Comparison of ENCODE assay signal across 8 cellular contexts in genomic region chr18:33440011-33440383, GRCh38. TPM values are rescaled to one million over a fixed set of nuclear protein-coding genes. Genes with fewer than 3 reads are reported as not detected.
DNase-seq lines count a peak whose midpoint lies in the region; ATAC-seq and TF ChIP-seq lines count a peak whose summit lies in the region.

No MANE protein-coding gene starts in this region.

- H3K4me3 ChIP-seq in breast epithelium (peak overlapping the region; percentile 38 to 74 (median 62)), heart left ventricle (peak overlapping the region in 11 of 12 donors; percentile 40 to 65 (median 51))

- POLR2A ChIA-PET in MCF 10A (lab: Yijun Ruan, JAX), result no interaction called here

- DNase-seq in breast epithelium (ENCODE audit: low spot score in 2 of 2) (no peak), MCF 10A (ENCODE audit: unreplicated experiment) (no peak), T1000 (lab: John Stamatoyannopoulos, UW) (peak; percentile 22), heart left ventricle (peak in 4 of 5 donors; percentile 12 to 64 (median 42)), pons (ENCODE audit: low spot score) (peak; percentile 24), SIG-M5 (lab: John Stamatoyannopoulos, UW) (no peak)
- DNase-seq in activated T-helper 1 cell treated with anti-CD3 and anti-CD28 coated beads, Interleukin-12 subunit alpha, Interleukin-12 subunit beta, Interleukin-2, Interleukin-4 antibody, amounts not matched to agents 30 ng/mL and 10 ng/mL and 1 ng/mL, durations not matched to agents 14 hours and 24 hours and 36 hours (ENCODE audit: low spot score), result no peak

- no peak overlapping the region for H3K27ac ChIP-seq in breast epithelium
- no peak overlapping the region for H3K27ac ChIP-seq in heart left ventricle

- CTCF ChIA-PET in MCF 10A (lab: Yijun Ruan, JAX), result interaction anchor here (0.6 to 1.0 kb wide), 3 partner anchors 72 to 682 kb away, joined by 3 to 5 read pairs (median 4); no protein-coding TSS in a partner anchor

- intact Hi-C loops in breast epithelium (cut with DNase I; ENCODE audit: low total_unique reads) (no loop called here), MCF 10A (cut with micrococcal nuclease) (no loop called here), heart left ventricle (cut with DNase I) (loop anchor here in 4 of 10 donors (2.0 to 10.0 kb wide), 6 partner anchors 55 to 322 kb away; no protein-coding TSS in a partner anchor)
- intact Hi-C loops in activated T-helper 1 cell treated with anti-CD3 and anti-CD28 coated beads, Interleukin-12 subunit alpha, Interleukin-12 subunit beta, Interleukin-2, Interleukin-4 antibody, amounts not matched to agents 30 ng/mL and 10 ng/mL and 1 ng/mL, durations not matched to agents 14 hours and 24 hours and 36 hours (cut with micrococcal nuclease), result no loop called here

- TF ChIP-seq CTCF in breast epithelium (IDR thresholded peaks at IDR 0.05) (no peak), MCF 10A (IDR thresholded peaks at IDR 0.05; ENCODE audit: unreplicated experiment) (no peak), heart left ventricle (IDR thresholded peaks at IDR 0.05) (peak in 8 of 12 donors; percentile 21 to 51 (median 34))

- no peaks in the 10 kb centered on the region for H3K9me3 Mint-ChIP-seq in MCF 10A (ENCODE audit: unreplicated experiment)
- H3K9me3 Mint-ChIP-seq in activated T-helper 1 cell treated with anti-CD3 and anti-CD28 coated beads, Interleukin-12 subunit alpha, Interleukin-12 subunit beta, Interleukin-2, Interleukin-4 antibody, amounts not matched to agents 30 ng/mL and 10 ng/mL and 1 ng/mL, durations not matched to agents 14 hours and 24 hours and 36 hours, result no peaks in the 10 kb centered on the region

- H3K4me1 ChIP-seq in breast epithelium (no peaks in the 10 kb centered on the region), heart left ventricle (peaks cover 0 to 5% (median 1%) of the 10 kb centered on the region in 12 donors)

- no peaks in the 10 kb centered on the region for H3K36me3 Mint-ChIP-seq in MCF 10A (ENCODE audit: insufficient read depth, unreplicated experiment)
- H3K36me3 Mint-ChIP-seq in activated T-helper 1 cell treated with anti-CD3 and anti-CD28 coated beads, Interleukin-12 subunit alpha, Interleukin-12 subunit beta, Interleukin-2, Interleukin-4 antibody, amounts not matched to agents 30 ng/mL and 10 ng/mL and 1 ng/mL, durations not matched to agents 14 hours and 24 hours and 36 hours (ENCODE audit: low read depth), result no peaks in the 10 kb centered on the region

- H3K9me3 ChIP-seq in breast epithelium, result no peaks in the 10 kb centered on the region
- H3K9me3 ChIP-seq in heart left ventricle, result no peaks in the 10 kb centered on the region

- H3K4me3 Mint-ChIP-seq in MCF 10A (ENCODE audit: unreplicated experiment), result no peak overlapping the region
- no peak overlapping the region for H3K4me3 Mint-ChIP-seq in activated T-helper 1 cell treated with anti-CD3 and anti-CD28 coated beads, Interleukin-12 subunit alpha, Interleukin-12 subunit beta, Interleukin-2, Interleukin-4 antibody, amounts not matched to agents 30 ng/mL and 10 ng/mL and 1 ng/mL, durations not matched to agents 14 hours and 24 hours and 36 hours

- H3K36me3 ChIP-seq in breast epithelium (no peaks in the 10 kb centered on the region), heart left ventricle (no peaks in the 10 kb centered on the region)

- ATAC-seq in heart left ventricle (peak in 3 of 4 donors; percentile 74 to 86 (median 79)), GM19467 (IDR thresholded peaks at IDR 0.05; ENCODE audit: unreplicated experiment) (no peak)

- BruUV-seq in MCF 10A (replicated peaks; lab: Mats Ljungman, UMichigan), result no TSS peak

- H3K27me3 Mint-ChIP-seq in MCF 10A (ENCODE audit: insufficient read depth, unreplicated experiment), result peaks cover 79% of the 10 kb centered on the region
- H3K27me3 Mint-ChIP-seq in activated T-helper 1 cell treated with anti-CD3 and anti-CD28 coated beads, Interleukin-12 subunit alpha, Interleukin-12 subunit beta, Interleukin-2, Interleukin-4 antibody, amounts not matched to agents 30 ng/mL and 10 ng/mL and 1 ng/mL, durations not matched to agents 14 hours and 24 hours and 36 hours (ENCODE audit: insufficient read depth), result peaks cover 18% of the 10 kb centered on the region

- H3K4me1 Mint-ChIP-seq in MCF 10A (ENCODE audit: insufficient read depth, unreplicated experiment), result no peaks in the 10 kb centered on the region
- no peaks in the 10 kb centered on the region for H3K4me1 Mint-ChIP-seq in activated T-helper 1 cell treated with anti-CD3 and anti-CD28 coated beads, Interleukin-12 subunit alpha, Interleukin-12 subunit beta, Interleukin-2, Interleukin-4 antibody, amounts not matched to agents 30 ng/mL and 10 ng/mL and 1 ng/mL, durations not matched to agents 14 hours and 24 hours and 36 hours (ENCODE audit: low read depth)

- H3K27me3 ChIP-seq in breast epithelium (peaks cover 0 to 5% of the 10 kb centered on the region in 2 donors), heart left ventricle (peaks cover 0 to 9% (median 0%) of the 10 kb centered on the region in 9 donors)

- WGBS in heart left ventricle, 4 donors, result 7 to 9% (median 8%) methylated on average over 9 of the region's 9 CpGs

- no peak overlapping the region for H3K27ac Mint-ChIP-seq in MCF 10A (ENCODE audit: low read depth, unreplicated experiment)
- no peak overlapping the region for H3K27ac Mint-ChIP-seq in activated T-helper 1 cell treated with anti-CD3 and anti-CD28 coated beads, Interleukin-12 subunit alpha, Interleukin-12 subunit beta, Interleukin-2, Interleukin-4 antibody, amounts not matched to agents 30 ng/mL and 10 ng/mL and 1 ng/mL, durations not matched to agents 14 hours and 24 hours and 36 hours

- no peak for TF ChIP-seq POLR2A in breast epithelium (IDR thresholded peaks at IDR 0.05)
- TF ChIP-seq POLR2A in heart left ventricle (IDR thresholded peaks at IDR 0.05), result no peak

RNA-seq across cellular contexts. Expression of gene CCDC178, which starts 0.5 kb away (rescaled TPM):
- total RNA-seq in breast epithelium (1 to 10 TPM; 1.6 to 4.6 (median 3.5) TPM), MCF 10A (2022) (0.19 TPM in 1 of 2 replicates, not detected in the other), heart left ventricle (under 1 TPM in 6 of 9 donors, not detected in 3; 0.25 to 1.00 (median 0.57) TPM)
- under 1 TPM; 0.23 to 0.37 TPM for polyA plus RNA-seq in heart left ventricle
- not detected in 2 replicates for total RNA-seq in activated T-helper 1 cell treated with anti-CD3 and anti-CD28 coated beads, Interleukin-12 subunit alpha, Interleukin-12 subunit beta, Interleukin-2, Interleukin-4 antibody, amounts not matched to agents 30 ng/mL and 10 ng/mL and 1 ng/mL, durations not matched to agents 14 hours and 24 hours and 36 hours

Comparison
In these comparisons a context has a peak if more than half of its experiments do, and no peak if none do; other contexts are left out.
1. DNase-seq: peak in T1000 (single experiment), heart left ventricle (4 of 5) and pons (single experiment); none in breast epithelium (0 of 2), MCF 10A (single experiment), activated T-helper 1 cell treated with anti-CD3 and anti-CD28 coated beads, Interleukin-12 subunit alpha, Interleukin-12 subunit beta, Interleukin-2, Interleukin-4 antibody, amounts not matched to agents 30 ng/mL and 10 ng/mL and 1 ng/mL, durations not matched to agents 14 hours and 24 hours and 36 hours (single experiment) and SIG-M5 (single experiment).
2. CTCF ChIP-seq: peak in heart left ventricle (8 of 12); none in breast epithelium (0 of 3) and MCF 10A (single experiment).